ENCODE assay signal across 20 cellular contexts in genomic region chr6:53724501-53724900, GRCh38. TPM values are rescaled to one million over a fixed set of nuclear protein-coding genes. Genes with fewer than 3 reads are reported as not detected.
DNase-seq lines count a peak whose midpoint lies in the region; ATAC-seq and TF ChIP-seq lines count a peak whose summit lies in the region.
"Had no signal": no experiment of that assay in that cellular context is flagged by ENCODE, and none has a peak within 500 bp of the region (broad histone marks: within the 10 kb centered on the region; RNA-seq: fewer than 3 reads in every experiment).

No MANE protein-coding gene starts in this region.

- H3K14ac ChIP-seq in trophoblast cell (ENCODE audit: low read length) = no peak overlapping the region

- no peaks in the 10 kb centered on the region for H3K36me3 ChIP-seq in endodermal cell (ENCODE audit: control insufficient read depth, insufficient read depth, low read length)
- H3K36me3 ChIP-seq in trophoblast cell (ENCODE audit: control insufficient read depth in 1 of 2, insufficient read depth in 2 of 2, low read length in 2 of 2) = no peaks in the 10 kb centered on the region
- H3K36me3 ChIP-seq in psoas muscle (ENCODE audit: insufficient read depth in 1 of 2, low read depth in 1 of 2) = no peaks in the 10 kb centered on the region
- H3K36me3 ChIP-seq in smooth muscle cell (ENCODE audit: low read depth) = no peaks in the 10 kb centered on the region
- no peaks in the 10 kb centered on the region for H3K36me3 ChIP-seq in body of pancreas (replicated peaks in 1 of 2; ENCODE audit: insufficient read depth in 1 of 2, low read depth in 2 of 2)
- H3K36me3 ChIP-seq: BLaER1, Peyer's patch had no signal

- H3K4me3 Mint-ChIP-seq in endodermal cell = no peak overlapping the region
- H3K4me3 Mint-ChIP-seq: CD4-positive, alpha-beta memory T cell; HFFc6 had no signal

- H3K27me3 ChIP-seq in endodermal cell (ENCODE audit: control insufficient read depth, insufficient read depth, low read length, poor library complexity, severe bottlenecking) (no peaks in the 10 kb centered on the region), trophoblast cell (ENCODE audit: insufficient read depth, low read length) (no peaks in the 10 kb centered on the region), psoas muscle (ENCODE audit: insufficient read depth in 3 of 3, low read length in 2 of 3) (no peaks in the 10 kb centered on the region), smooth muscle cell (ENCODE audit: low read depth) (no peaks in the 10 kb centered on the region), body of pancreas (no peaks in the 10 kb centered on the region)
- H3K27me3 ChIP-seq: BLaER1, Peyer's patch had no signal

- no peak overlapping the region for H3K4me3 ChIP-seq in endodermal cell (ENCODE audit: low read length)
- H3K4me3 ChIP-seq in trophoblast cell (ENCODE audit: low read depth, low read length) = no peak overlapping the region
- no peak overlapping the region for H3K4me3 ChIP-seq in psoas muscle
- no peak overlapping the region for H3K4me3 ChIP-seq in smooth muscle cell
- H3K4me3 ChIP-seq in body of pancreas = no peak overlapping the region
- H3K4me3 ChIP-seq: BLaER1, Peyer's patch, SK-N-MC had no signal

- H3K4me1 Mint-ChIP-seq in endodermal cell = peaks cover 28% of the 10 kb centered on the region

- ATAC-seq in psoas muscle (no peak), body of pancreas (no peak)
- ATAC-seq: Right ventricle myocardium inferior had no signal

- H2AFZ ChIP-seq in trophoblast cell (ENCODE audit: insufficient read depth, low read length, poor library complexity) (no peak overlapping the region), smooth muscle cell (ENCODE audit: low read depth) (no peak overlapping the region)

- H3K79me2 ChIP-seq in trophoblast cell (ENCODE audit: control insufficient read depth, insufficient read depth, low read length, poor library complexity) (peaks cover 2% of the 10 kb centered on the region), smooth muscle cell (ENCODE audit: low read depth) (no peaks in the 10 kb centered on the region)

- peak overlapping the region; percentile 33 for H4K91ac ChIP-seq in trophoblast cell (ENCODE audit: low read depth, low read length)

- H2BK5ac ChIP-seq in trophoblast cell (ENCODE audit: low read depth, low read length, poor library complexity) = no peak overlapping the region

- DNase-seq in NCI-H82 (lab: John Stamatoyannopoulos, UW) = peak; percentile 79
- no peak for DNase-seq in NCI-H82 treated with DMSO at 0.1 percent for 48 hours (lab: John Stamatoyannopoulos, UW; ENCODE audit: unreplicated experiment)
- DNase-seq in NCI-H69 (lab: John Stamatoyannopoulos, UW) = peak; percentile 62
- peak; percentile 66 for DNase-seq in endodermal cell
- no peak for DNase-seq in trophoblast cell
- no peak for DNase-seq in psoas muscle
- DNase-seq in smooth muscle cell (lab: John Stamatoyannopoulos, UW; ENCODE audit: unreplicated experiment) = no peak
- no peak for DNase-seq in body of pancreas
- DNase-seq: CD4-positive, alpha-beta memory T cell; DMS79; HFFc6; KBM-7; NCI-H1105; NCI-H187 treated with DMSO at 0.1 percent for 48 hours; NCI-H446 treated with DMSO at 0.1 percent for 48 hours; NCI-H774; Peyer's patch had no signal

- WGBS in endodermal cell (ENCODE audit: insufficient coverage in 1 of 2, insufficient read length in 1 of 2), 2 experiments = 64 to 67% methylated on average over 1 of the region's 1 CpG
- no CpG with 5 or more reads among the region's 1 CpG for WGBS in trophoblast cell (ENCODE audit: extremely low coverage, insufficient coverage, insufficient read length)
- WGBS in psoas muscle, 3 donors = 42 to 88% (median 56%) methylated on average over 1 of the region's 1 CpG
- 60% methylated on average over 1 of the region's 1 CpG for WGBS in smooth muscle cell (ENCODE audit: low lambda C conversion rate)
- 67 to 76% methylated on average over 1 of the region's 1 CpG for WGBS in body of pancreas, 2 donors

- no peaks in the 10 kb centered on the region for H3K36me3 Mint-ChIP-seq in endodermal cell (ENCODE audit: low read depth)
- H3K36me3 Mint-ChIP-seq: CD4-positive, alpha-beta memory T cell had no signal

- no peaks in the 10 kb centered on the region for H4K20me1 ChIP-seq in smooth muscle cell (ENCODE audit: low read depth)
- H4K20me1 ChIP-seq: BLaER1 had no signal

- peak overlapping the region; percentile 93 for H2BK12ac ChIP-seq in trophoblast cell (ENCODE audit: low read length)

- H3K79me1 ChIP-seq in trophoblast cell (ENCODE audit: low read length) = peaks cover 6% of the 10 kb centered on the region

- H3K9ac ChIP-seq in endodermal cell (ENCODE audit: extremely low read depth, low read length, poor library complexity, severe bottlenecking) = no peak overlapping the region
- no peak overlapping the region for H3K9ac ChIP-seq in trophoblast cell (ENCODE audit: low read length)
- no peak overlapping the region for H3K9ac ChIP-seq in smooth muscle cell (ENCODE audit: low read depth)
- H3K9ac ChIP-seq: BLaER1 had no signal

- peaks cover 10% of the 10 kb centered on the region for H3K27me3 Mint-ChIP-seq in endodermal cell (ENCODE audit: insufficient read depth)

- intact Hi-C loops in psoas muscle (cut with DNase I) = loop anchor here in 1 of 2 donors (2.0 to 10.0 kb wide), 3 partner anchors 74 to 550 kb away; no protein-coding TSS in a partner anchor
- intact Hi-C loops in body of pancreas (cut with DNase I) = loop anchor here (10.0 kb wide), 1 partner anchor 230 kb away; no protein-coding TSS in a partner anchor

- no peaks in the 10 kb centered on the region for H3K4me1 ChIP-seq in endodermal cell (ENCODE audit: control insufficient read depth, insufficient read depth, low read length)
- peaks cover 9 to 17% of the 10 kb centered on the region in 2 experiments for H3K4me1 ChIP-seq in trophoblast cell (ENCODE audit: control insufficient read depth in 1 of 2, insufficient read depth in 2 of 2, low read length in 2 of 2)
- no peaks in the 10 kb centered on the region for H3K4me1 ChIP-seq in psoas muscle
- peaks cover 2% of the 10 kb centered on the region for H3K4me1 ChIP-seq in smooth muscle cell (ENCODE audit: low read depth)
- H3K4me1 ChIP-seq in body of pancreas = peaks cover 11% of the 10 kb centered on the region
- H3K4me1 ChIP-seq: BLaER1 had no signal

- no peak overlapping the region for H3K23ac ChIP-seq in trophoblast cell (ENCODE audit: low read length)

- no peaks in the 10 kb centered on the region for H3F3A ChIP-seq in smooth muscle cell (ENCODE audit: low read depth)

- TF ChIP-seq CTCF in endodermal cell (conservative IDR thresholded peaks at IDR 0.05) (no peak), psoas muscle (IDR thresholded peaks at IDR 0.05) (no peak), smooth muscle cell (IDR thresholded peaks at IDR 0.05; ENCODE audit: borderline replicate concordance, insufficient read depth, poor library complexity, severe bottlenecking) (no peak), body of pancreas (IDR thresholded peaks at IDR 0.05) (no peak)

- no peak overlapping the region for H2AK5ac ChIP-seq in trophoblast cell (ENCODE audit: low read length)

- H3K18ac ChIP-seq in trophoblast cell (ENCODE audit: low read length) = no peak overlapping the region

- no peak for TF ChIP-seq POLR2A in body of pancreas (IDR thresholded peaks at IDR 0.05)

- H4K8ac ChIP-seq in trophoblast cell (ENCODE audit: low read depth, low read length) = no peak overlapping the region

- no peak overlapping the region for H4K12ac ChIP-seq in trophoblast cell (ENCODE audit: low read depth, low read length)

- H3K27ac ChIP-seq in endodermal cell (ENCODE audit: low read depth, low read length) = no peak overlapping the region
- H3K27ac ChIP-seq in trophoblast cell (ENCODE audit: low read depth, low read length) = peak overlapping the region; percentile 41
- H3K27ac ChIP-seq in psoas muscle = no peak overlapping the region
- no peak overlapping the region for H3K27ac ChIP-seq in smooth muscle cell (ENCODE audit: low read depth)
- H3K27ac ChIP-seq in body of pancreas = no peak overlapping the region
- H3K27ac ChIP-seq: BLaER1, Peyer's patch, SK-N-MC had no signal

- H2BK120ac ChIP-seq in trophoblast cell (ENCODE audit: insufficient read depth, low read length, poor library complexity) = no peak overlapping the region

- H3K27ac Mint-ChIP-seq in endodermal cell = peak overlapping the region; percentile 67
- H3K27ac Mint-ChIP-seq: CD4-positive, alpha-beta memory T cell; HFFc6 had no signal

- H3K4me2 ChIP-seq in trophoblast cell (ENCODE audit: low read length) (no peak overlapping the region), smooth muscle cell (no peak overlapping the region)
- H3K4me2 ChIP-seq: BLaER1 had no signal

- H3K4ac ChIP-seq in trophoblast cell (ENCODE audit: low read depth, low read length) = no peak overlapping the region

- H3K9me3 ChIP-seq in endodermal cell (ENCODE audit: control insufficient read depth, low read length) (no peaks in the 10 kb centered on the region), trophoblast cell (ENCODE audit: insufficient read depth, low read depth, low read length) (no peaks in the 10 kb centered on the region), psoas muscle (no peaks in the 10 kb centered on the region), smooth muscle cell (replicated peaks; ENCODE audit: low read depth) (no peaks in the 10 kb centered on the region), body of pancreas (no peaks in the 10 kb centered on the region)
- H3K9me3 ChIP-seq: BLaER1, Peyer's patch had no signal

- H3K9me3 Mint-ChIP-seq in endodermal cell = no peaks in the 10 kb centered on the region
- H3K9me3 Mint-ChIP-seq: CD4-positive, alpha-beta memory T cell; HFFc6 had no signal

RNA-seq across cellular contexts. Expression of gene KLHL31, which starts 58.9 kb away (rescaled TPM):
- total RNA-seq in endodermal cell (under 1 TPM; 0.15 to 0.64 TPM), psoas muscle (100 to 1,000 TPM in 1 of 4 donors, 10 to 100 TPM in 3; 40.9 to 213 (median 73.2) TPM), smooth muscle cell (1.1 and 1.3 TPM in 2 replicates), body of pancreas (1 to 10 TPM in 1 of 2 donors, under 1 TPM in 1; 0.52 to 2.3 TPM)
- 0.18 TPM for polyA plus RNA-seq in endodermal cell (2013, experiment 1 of 2)
- polyA plus RNA-seq in endodermal cell (2013, experiment 2 of 2) = 0.29 TPM
- 0.55 and 0.58 TPM in 2 replicates for polyA plus RNA-seq in trophoblast cell (2013)
- polyA plus RNA-seq in psoas muscle (10 to 100 TPM in 1 of 3 donors, 1 to 10 TPM in 2; 5.1 to 22.9 (median 8.2) TPM), smooth muscle cell (0.21 and 1.0 TPM in 2 replicates)
- total RNA-seq: HFFc6 had no signal
- polyA plus RNA-seq: CD4-positive, alpha-beta memory T cell had no signal

Comparison
In these comparisons a context has a peak if more than half of its experiments do, and no peak if none do; other contexts are left out.
1. DNase-seq: peak in NCI-H82 (single experiment), NCI-H69 (single experiment) and endodermal cell (single experiment); none in NCI-H82 treated with DMSO at 0.1 percent for 48 hours (single experiment), trophoblast cell (0 of 2), psoas muscle (0 of 2), smooth muscle cell (single experiment) and body of pancreas (0 of 4).
2. RNA of gene KLHL31, which starts 58.9 kb away (total RNA-seq): 40.9 to 213 TPM in psoas muscle; 0.52 to 2.3 TPM in body of pancreas, 1.1 to 1.3 TPM in smooth muscle cell and 0.15 to 0.64 TPM in endodermal cell; every median in the first group is over 10 times any median in the second.